1 cellular context compared by ENCODE assay signal in genomic region chr2:212794471-212794870, GRCh38.
TF ChIP-seq lines count a peak whose summit lies in the region.

No MANE protein-coding gene starts in this region.

TF ChIP-seq in GM12878, 131 proteins besides CTCF, POLR2A, EP300 and RAD21 (continued from another document):
- TF ChIP-seq ZNF217 (IDR thresholded peaks at IDR 0.05) (no peak), ETV6 (conservative IDR thresholded peaks at IDR 0.05 in 1 of 2, IDR thresholded peaks at IDR 0.05 in 1 of 2; ENCODE audit: borderline replicate concordance in 1 of 2, low read depth in 1 of 2) (no peak), NFIC (IDR thresholded peaks at IDR 0.05; ENCODE audit: low read depth, low read length) (0 out of 2 replicates have a peak, but pooled peaks have one; percentile 19), CHD4 (IDR thresholded peaks at IDR 0.05) (no peak), MYB (IDR thresholded peaks at IDR 0.05; ENCODE audit: borderline replicate concordance, low read depth, low read length) (no peak), YY1 (IDR thresholded peaks at IDR 0.05; ENCODE audit: low read depth, low read length) (no peak), BHLHE40 (IDR thresholded peaks at IDR 0.05; ENCODE audit: borderline replicate concordance in 1 of 2, low read depth in 2 of 2, low read length in 1 of 2) (no peak), KDM1A (IDR thresholded peaks at IDR 0.05; ENCODE audit: borderline replicate concordance) (no peak), ELK1 (IDR thresholded peaks at IDR 0.05; ENCODE audit: low read depth, low read length) (no peak), SMARCA5 (IDR thresholded peaks at IDR 0.05) (no peak)
